ENCODE assay signal across 18 cellular contexts in the genomic region with DNA sequence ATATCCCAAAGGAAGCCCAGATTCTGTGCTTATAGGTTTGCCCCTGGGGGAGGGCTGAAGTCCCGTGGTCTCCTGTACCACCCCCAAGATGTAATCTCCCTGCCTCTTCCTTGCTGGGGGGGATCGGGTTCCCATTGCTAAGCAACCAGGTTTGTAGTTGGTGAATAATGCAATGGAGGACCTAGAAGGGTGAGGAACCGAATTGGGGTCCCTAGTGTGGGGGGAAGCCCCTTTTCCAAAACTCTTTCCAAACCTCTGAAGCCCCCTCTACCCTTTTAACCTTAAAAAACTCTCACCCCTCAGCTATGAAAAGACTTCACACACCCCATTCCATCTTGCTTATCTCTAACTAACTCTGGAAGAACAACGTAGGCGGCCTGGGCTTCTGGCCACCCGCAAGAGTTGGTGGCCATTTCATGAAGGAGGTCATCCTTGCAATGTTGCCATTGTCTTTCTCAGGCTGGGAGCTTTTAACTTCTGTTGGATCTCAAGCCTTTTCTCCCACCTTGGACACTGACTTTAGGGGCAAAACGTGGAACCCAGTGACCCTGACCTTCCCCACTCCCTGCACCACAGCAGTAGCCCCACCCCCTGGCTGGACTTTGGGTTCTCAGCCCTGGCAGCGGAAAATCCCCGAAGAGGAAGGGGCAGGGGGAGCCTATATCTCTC. TPM values are rescaled to one million over a fixed set of nuclear protein-coding genes. Genes with fewer than 3 reads are reported as not detected.
DNase-seq lines count a peak whose midpoint lies in the region; ATAC-seq and TF ChIP-seq lines count a peak whose summit lies in the region.
"Had no signal": no experiment of that assay in that cellular context is flagged by ENCODE, and none has a peak within 500 bp of the region (broad histone marks: within the 10 kb centered on the region; RNA-seq: fewer than 3 reads in every experiment).

No MANE protein-coding gene starts in this region.

- H4K20me1 ChIP-seq in PC-9 (ENCODE audit: insufficient read depth): no peaks in the 10 kb centered on the region

- peaks cover 25% of the 10 kb centered on the region; the same call in 1 of the 2 replicates for H3F3A ChIP-seq in PC-9 (ENCODE audit: insufficient read depth, low read depth)

- H2AFZ ChIP-seq in PC-9: no peak overlapping the region

- H3K4me2 ChIP-seq in PC-9: peak overlapping the region; percentile 77

- CTCF ChIA-PET in PC-9 (lab: Charles Lee): no interaction called here

- H3K27me3 ChIP-seq in PC-9 (ENCODE audit: insufficient read depth, low read depth) (no peaks in the 10 kb centered on the region), left lung (peaks cover 11 to 63% of the 10 kb centered on the region in 2 donors), stomach (peaks cover 0 to 66% (median 13%) of the 10 kb centered on the region in 3 donors), psoas muscle (ENCODE audit: insufficient read depth in 3 of 3, low read length in 2 of 3) (peaks cover 0 to 43% (median 19%) of the 10 kb centered on the region in 3 donors)
- H3K27me3 ChIP-seq: ascending aorta had no signal

- TSS peak; percentile 46 for BruUV-seq in PC-9 (replicated peaks; lab: Mats Ljungman, UMichigan)

- no peak for TF ChIP-seq POLR2A in stomach (IDR thresholded peaks at IDR 0.05)

- POLR2A ChIA-PET in PC-9 (lab: Charles Lee; ENCODE audit: unreplicated experiment): interaction anchor here (0.5 to 0.9 kb wide), 4 partner anchors 29 to 273 kb away, joined by 3 to 14 read pairs (median 4); a partner anchor contains a TSS

- ATAC-seq in left lung (peak; percentile 53), GM18907 (IDR thresholded peaks at IDR 0.05; ENCODE audit: unreplicated experiment) (no peak), HG03095 (IDR thresholded peaks at IDR 0.05; ENCODE audit: unreplicated experiment) (no peak), psoas muscle (no peak)
- ATAC-seq: foreskin keratinocyte had no signal

- H3K36me3 ChIP-seq in PC-9 (ENCODE audit: low read depth): no peaks in the 10 kb centered on the region
- H3K36me3 ChIP-seq in left lung: no peaks in the 10 kb centered on the region
- H3K36me3 ChIP-seq in stomach: peaks cover 0 to 5% (median 1%) of the 10 kb centered on the region in 4 donors
- no peaks in the 10 kb centered on the region for H3K36me3 ChIP-seq in psoas muscle (ENCODE audit: insufficient read depth in 1 of 2, low read depth in 1 of 2)
- H3K36me3 ChIP-seq: ascending aorta, MG63, thoracic aorta had no signal

- H3K27ac ChIP-seq in PC-9 (0 out of 2 replicates have a peak overlapping the region, but pooled peaks have one; percentile 16), left lung (no peak overlapping the region), stomach (peak overlapping the region; percentile 67 to 90 (median 87)), psoas muscle (no peak overlapping the region)
- H3K27ac ChIP-seq: ascending aorta, foreskin keratinocyte, thoracic aorta had no signal

- no peaks in the 10 kb centered on the region for H3K9me3 ChIP-seq in PC-9 (ENCODE audit: insufficient read depth, low read depth)
- no peaks in the 10 kb centered on the region for H3K9me3 ChIP-seq in left lung
- H3K9me3 ChIP-seq in stomach: no peaks in the 10 kb centered on the region
- no peaks in the 10 kb centered on the region for H3K9me3 ChIP-seq in psoas muscle
- H3K9me3 ChIP-seq: ascending aorta, MG63, thoracic aorta had no signal

- H3K4me1 ChIP-seq in PC-9 (replicated peaks; ENCODE audit: insufficient read depth) (peaks cover 21% of the 10 kb centered on the region), left lung (peaks cover 0 to 23% of the 10 kb centered on the region in 2 donors), stomach (peaks cover 23 to 53% (median 45%) of the 10 kb centered on the region in 4 donors), psoas muscle (no peaks in the 10 kb centered on the region)
- H3K4me1 ChIP-seq: foreskin keratinocyte had no signal

- H3K9me2 ChIP-seq in PC-9 (ENCODE audit: insufficient read depth): no peaks in the 10 kb centered on the region

- no peaks in the 10 kb centered on the region for H3K79me2 ChIP-seq in PC-9 (ENCODE audit: low read depth)

- DNase-seq in PC-9 (peak; percentile 32 to 50), left lung (no peak), stomach (peak; percentile 53), psoas muscle (no peak)
- DNase-seq: activated CD4-positive, alpha-beta T cell treated with anti-CD3 and anti-CD28 coated beads, Interleukin-2, amount 10 ng/mL, durations not matched to agents 7 days and 5 days; activated CD8-positive, alpha-beta memory T cell treated with anti-CD3 and anti-CD28 coated beads, Interleukin-2, amount 50 U/mL, for 48 hours; activated naive CD4-positive, alpha-beta T cell treated with Interleukin-2 at 50 U/mL for 16 hours; foreskin keratinocyte; MG63; NCI-H1694; NCI-H2227 treated with DMSO at 0.1 percent for 48 hours; RPMI8226 had no signal

- no peak for TF ChIP-seq EP300 in stomach (IDR thresholded peaks at IDR 0.05)

- H3K4me3 ChIP-seq in PC-9: peak overlapping the region; percentile 44; the same call in 1 of the 2 replicates
- H3K4me3 ChIP-seq in left lung: peak overlapping the region in 1 of 2 donors; percentile 33
- peak overlapping the region; percentile 31 to 54 (median 48) for H3K4me3 ChIP-seq in stomach
- H3K4me3 ChIP-seq in psoas muscle: no peak overlapping the region
- H3K4me3 ChIP-seq: ascending aorta, MG63, thoracic aorta had no signal

- 18 to 32% (median 29%) methylated on average over 7 to 9 of the region's 9 CpGs for WGBS in stomach, 5 donors
- WGBS in psoas muscle, 3 donors: 50 to 54% (median 51%) methylated on average over 9 of the region's 9 CpGs

- TF ChIP-seq CTCF in PC-9 (conservative IDR thresholded peaks at IDR 0.05): no peak
- TF ChIP-seq CTCF in left lung (IDR thresholded peaks at IDR 0.05): no peak
- TF ChIP-seq CTCF in stomach (IDR thresholded peaks at IDR 0.05): no peak
- no peak for TF ChIP-seq CTCF in psoas muscle (IDR thresholded peaks at IDR 0.05)

- intact Hi-C loops in PC-9 (cut with micrococcal nuclease; ENCODE audit: unreplicated experiment): no loop called here
- intact Hi-C loops in left lung (cut with DNase I): loop anchor here in 1 of 2 donors (10.0 kb wide), 1 partner anchor 176 kb away; no protein-coding TSS in a partner anchor
- intact Hi-C loops in stomach (cut with DNase I; ENCODE audit: low total_unique reads): no loop called here
- intact Hi-C loops in psoas muscle (cut with DNase I): no loop called here

RNA-seq across cellular contexts. Expression of a gene that starts 0.7 kb away (rescaled TPM):
- total RNA-seq in PC-9 (2021): 25.0 and 28.8 TPM in 2 replicates
- total RNA-seq in left lung: 1 to 10 TPM; 6.0 to 8.7 TPM
- 100 to 1,000 TPM in 1 of 5 donors, 10 to 100 TPM in 2, 1 to 10 TPM in 2; 4.2 to 100 (median 12.2) TPM for total RNA-seq in stomach
- polyA plus RNA-seq in stomach: 100 to 1,000 TPM in 1 of 3 donors, 10 to 100 TPM in 2; 20.7 to 141 (median 22.5) TPM
- not detected for total RNA-seq in psoas muscle
- under 1 TPM in 2 of 3 donors, not detected in 1; 0.04 to 0.05 TPM for polyA plus RNA-seq in psoas muscle
- total RNA-seq: activated CD4-positive, alpha-beta T cell treated with anti-CD3 and anti-CD28 coated beads, Interleukin-2, amount 10 ng/mL, durations not matched to agents 7 days and 5 days; foreskin keratinocyte; myocyte; thoracic aorta had no signal

RNA-seq across cellular contexts. Expression of a gene that starts 11.4 kb away (rescaled TPM):
- total RNA-seq in PC-9 (2021) (6.7 and 10.5 TPM in 2 replicates), left lung (10 to 100 TPM in 1 of 2 donors, 1 to 10 TPM in 1; 6.3 to 10.8 TPM), stomach (10 to 100 TPM in 4 of 5 donors, 1 to 10 TPM in 1; 2.0 to 88.7 (median 34.1) TPM), psoas muscle (1 to 10 TPM; 2.0 to 6.3 (median 2.9) TPM)
- polyA plus RNA-seq in stomach (10 to 100 TPM; 14.9 to 29.8 (median 25.1) TPM), psoas muscle (10 to 100 TPM in 1 of 3 donors, 1 to 10 TPM in 2; 1.8 to 15.4 (median 2.1) TPM)

RNA-seq across cellular contexts. Expression of a gene that starts 24.4 kb away (rescaled TPM):
- total RNA-seq in PC-9 (2021) (not detected in 2 replicates), left lung (not detected), stomach (not detected), psoas muscle (not detected)
- polyA plus RNA-seq in stomach (under 1 TPM in 1 of 3 donors, not detected in 2; 0.50 TPM), psoas muscle (not detected)
- total RNA-seq: activated CD4-positive, alpha-beta T cell treated with anti-CD3 and anti-CD28 coated beads, Interleukin-2, amount 10 ng/mL, durations not matched to agents 7 days and 5 days; ascending aorta; foreskin keratinocyte; myocyte; posterior vena cava; thoracic aorta had no signal
- polyA plus RNA-seq: foreskin keratinocyte had no signal

RNA-seq across cellular contexts. Expression of a gene that starts 29.3 kb away (rescaled TPM):
- total RNA-seq in PC-9 (2021) (50.3 and 54.7 TPM in 2 replicates), left lung (10 to 100 TPM; 40.4 to 56.9 TPM), stomach (100 to 1,000 TPM in 1 of 5 donors, 10 to 100 TPM in 3, 1 to 10 TPM in 1; 4.8 to 228 (median 24.6) TPM), psoas muscle (10 to 100 TPM; 27.3 to 54.4 (median 39.6) TPM)
- polyA plus RNA-seq in stomach (10 to 100 TPM; 16.3 to 29.1 (median 22.4) TPM), psoas muscle (10 to 100 TPM; 39.9 to 99.9 (median 60.4) TPM)

RNA-seq across cellular contexts. Expression of a gene that starts 29.7 kb away (rescaled TPM):
- 7.8 and 11.9 TPM in 2 replicates for total RNA-seq in PC-9 (2021)
- 10 to 100 TPM; 14.0 to 17.4 TPM for total RNA-seq in left lung
- 10 to 100 TPM in 1 of 5 donors, 1 to 10 TPM in 2, not detected in 2; 2.3 to 11.1 (median 4.0) TPM for total RNA-seq in stomach
- 1 to 10 TPM; 1.1 to 2.6 (median 1.5) TPM for polyA plus RNA-seq in stomach
- 1 to 10 TPM; 2.3 to 3.7 (median 2.9) TPM for total RNA-seq in psoas muscle
- 1 to 10 TPM; 1.5 to 3.2 (median 2.5) TPM for polyA plus RNA-seq in psoas muscle

Comparison
In these comparisons a context has a peak if more than half of its experiments do, and no peak if none do; other contexts are left out.
1. DNase-seq: peak in PC-9 (2 of 2) and stomach (single experiment); none in left lung (0 of 2) and psoas muscle (0 of 2).
2. H3K27ac ChIP-seq: peak in PC-9 (single experiment) and stomach (5 of 5); none in left lung (0 of 2) and psoas muscle (single experiment).
3. RNA of a gene that starts 0.7 kb away (total RNA-seq): 25.0 to 28.8 TPM in PC-9, 4.2 to 100 TPM in stomach and 6.0 to 8.7 TPM in left lung; not detected in psoas muscle; every median in the first group is over 4 times any median in the second.